Comparison of ENCODE assay signal across 8 cellular contexts in genomic region chr9:120935383-120935857, GRCh38. TPM values are rescaled to one million over a fixed set of nuclear protein-coding genes. Genes with fewer than 3 reads are reported as not detected.
DNase-seq lines count a peak whose midpoint lies in the region; ATAC-seq, FAIRE-seq and TF ChIP-seq lines count a peak whose summit lies in the region.

No MANE protein-coding gene starts in this region.

- H2AFZ ChIP-seq in mesenchymal stem cell (ENCODE audit: low read depth, low read length): peak overlapping the region; percentile 81

- H3K27ac ChIP-seq in effector memory CD4-positive, alpha-beta T cell (ENCODE audit: insufficient read depth, low read length, poor library complexity, severe bottlenecking): peak overlapping the region; percentile 100
- peak overlapping the region; percentile 96 for H3K27ac ChIP-seq in mesenchymal stem cell (ENCODE audit: low read length, poor library complexity, severe bottlenecking)
- peak overlapping the region; percentile 75 to 91 (median 86) for H3K27ac ChIP-seq in transverse colon

- no peaks in the 10 kb centered on the region for H3K36me3 ChIP-seq in effector memory CD4-positive, alpha-beta T cell (ENCODE audit: control insufficient read depth, insufficient read depth, low read length)
- H3K36me3 ChIP-seq in mesenchymal stem cell (ENCODE audit: control insufficient read depth in 1 of 2, insufficient read depth in 2 of 2, low read depth in 1 of 2, low read length in 2 of 2): no peaks in the 10 kb centered on the region
- no peaks in the 10 kb centered on the region for H3K36me3 ChIP-seq in transverse colon

- POLR2A ChIA-PET in T-cell (lab: Charles Lee): interaction anchor here in 1 of 2 donors (0.6 kb wide), 1 partner anchor 87 kb away, joined by 4 read pairs; no protein-coding TSS in a partner anchor

- H3K9me3 Mint-ChIP-seq in T-cell: no peaks in the 10 kb centered on the region

- no peaks in the 10 kb centered on the region for H3K36me3 Mint-ChIP-seq in T-cell

- TF ChIP-seq CTCF in transverse colon (IDR thresholded peaks at IDR 0.05) (no peak), GM10266 (IDR thresholded peaks at IDR 0.05; ENCODE audit: control insufficient read depth, insufficient read depth, low read depth, missing control alignments) (no peak)

- FAIRE-seq in GM12892 (lab: Jason Lieb, UNC): no peak

- H3K14ac ChIP-seq in mesenchymal stem cell (ENCODE audit: low read length in 2 of 2): no peak overlapping the region

- no peaks in the 10 kb centered on the region for H3K27me3 Mint-ChIP-seq in T-cell

- H4K91ac ChIP-seq in mesenchymal stem cell (ENCODE audit: low read length): peak overlapping the region; percentile 73

- H3K79me1 ChIP-seq in mesenchymal stem cell (replicated peaks; ENCODE audit: low read length, poor library complexity, severe bottlenecking): no peaks in the 10 kb centered on the region

- H2BK5ac ChIP-seq in mesenchymal stem cell (ENCODE audit: low read depth, low read length, poor library complexity, severe bottlenecking): peak overlapping the region; percentile 35

- peaks cover 63 to 70% (median 65%) of the 10 kb centered on the region in 3 donors for H3K4me1 Mint-ChIP-seq in T-cell

- peak overlapping the region; percentile 86 for H3K9ac ChIP-seq in mesenchymal stem cell (ENCODE audit: low read length)

- no peak overlapping the region for H3K23ac ChIP-seq in mesenchymal stem cell (ENCODE audit: low read length in 2 of 2)

- 41% methylated on average over 4 of the region's 4 CpGs for WGBS in mesenchymal stem cell
- 14 to 20% methylated on average over 2 to 4 of the region's 4 CpGs for WGBS in transverse colon (ENCODE audit: low coverage in 1 of 2), 2 donors

- H3K27me3 ChIP-seq in effector memory CD4-positive, alpha-beta T cell (replicated peaks; ENCODE audit: control insufficient read depth, insufficient read depth, low read length, poor library complexity, severe bottlenecking): no peaks in the 10 kb centered on the region
- H3K27me3 ChIP-seq in mesenchymal stem cell (ENCODE audit: control insufficient read depth in 1 of 2, insufficient read depth in 1 of 2, low read length in 2 of 2): no peaks in the 10 kb centered on the region
- H3K27me3 ChIP-seq in transverse colon: no peaks in the 10 kb centered on the region

- H2BK12ac ChIP-seq in mesenchymal stem cell (ENCODE audit: low read length in 2 of 2): peak overlapping the region in 1 of 2 experiments; percentile 84

- peak overlapping the region; percentile 37 to 53 (median 47) for H3K4me3 Mint-ChIP-seq in T-cell

- peak overlapping the region; percentile 95 to 100 for H3K27ac Mint-ChIP-seq in T-cell

- TF ChIP-seq POLR2A in transverse colon (IDR thresholded peaks at IDR 0.05) (peak; percentile 46), GM12892 (IDR thresholded peaks at IDR 0.05; ENCODE audit: low read depth, low read length) (no peak)

- H3K18ac ChIP-seq in mesenchymal stem cell (ENCODE audit: low read depth in 1 of 2, low read length in 2 of 2): peak overlapping the region; percentile 84 to 98

- ATAC-seq in T-cell (replicated peaks in 1 of 4): no peak

- no peak overlapping the region for H2BK15ac ChIP-seq in mesenchymal stem cell (ENCODE audit: low read depth, poor library complexity, severe bottlenecking)

- no peaks in the 10 kb centered on the region for H3K9me3 ChIP-seq in effector memory CD4-positive, alpha-beta T cell (ENCODE audit: control insufficient read depth, low read length)
- H3K9me3 ChIP-seq in mesenchymal stem cell (ENCODE audit: control insufficient read depth, low read length) (no peaks in the 10 kb centered on the region), transverse colon (no peaks in the 10 kb centered on the region)

- H2AK5ac ChIP-seq in mesenchymal stem cell (ENCODE audit: low read length, severe bottlenecking): no peak overlapping the region

- H3K4me3 ChIP-seq in effector memory CD4-positive, alpha-beta T cell (ENCODE audit: insufficient read depth, low read depth, low read length, poor library complexity, severe bottlenecking): peak overlapping the region; percentile 1
- H3K4me3 ChIP-seq in mesenchymal stem cell (ENCODE audit: insufficient read depth in 1 of 2, low read depth in 1 of 2, low read length in 2 of 2): peak overlapping the region in 1 of 2 experiments; percentile 73
- H3K4me3 ChIP-seq in transverse colon: no peak overlapping the region

- intact Hi-C loops in transverse colon (cut with DNase I; ENCODE audit: low total_unique reads): loop anchor here (2.0 kb wide), 1 partner anchor 59 kb away; the partner anchor contains the start of gene PHF19

- CTCF ChIA-PET in T-cell (lab: Charles Lee): interaction anchor here (0.6 to 3.0 kb wide), 10 partner anchors 12 to 89 kb away, joined by 3 to 39 read pairs (median 4); no protein-coding TSS in a partner anchor

- no peak for TF ChIP-seq EP300 in transverse colon (IDR thresholded peaks at IDR 0.05; ENCODE audit: low read depth)

- in situ Hi-C loops in transverse colon (cut with MboI; ENCODE audit: low pct_ligation_motif_present in 1 of 4, low pct_unique_long_range_greater_than_20kb in 1 of 4, low sequenced_read_pairs in 3 of 4): loop anchor here (5.0 to 25.0 kb wide), 2 partner anchors 63 to 173 kb away; no protein-coding TSS in a partner anchor

- peak overlapping the region; percentile 82 for H2BK120ac ChIP-seq in mesenchymal stem cell (ENCODE audit: low read depth, low read length)

- peak overlapping the region; percentile 73 for H3K4me2 ChIP-seq in mesenchymal stem cell (ENCODE audit: low read length, poor library complexity, severe bottlenecking)

- peak overlapping the region; percentile 40 to 83 for H3K4ac ChIP-seq in mesenchymal stem cell (ENCODE audit: low read depth in 1 of 2, low read length in 2 of 2)

- H4K8ac ChIP-seq in mesenchymal stem cell (ENCODE audit: low read length): no peak overlapping the region

- DNase-seq in GF-D8 (lab: John Stamatoyannopoulos, UW): peak; percentile 87
- DNase-seq in NCI-H1092 (lab: John Stamatoyannopoulos, UW): peak; percentile 97
- DNase-seq in T-cell: peak in 1 of 34 experiments; percentile 21
- DNase-seq in effector memory CD4-positive, alpha-beta T cell: no peak
- DNase-seq in mesenchymal stem cell: peak; percentile 93
- DNase-seq in transverse colon: peak; percentile 96
- DNase-seq in GM10266 (ENCODE audit: extremely low spot score): no peak
- no peak for DNase-seq in GM12892 (ENCODE audit: insufficient read length)

- peaks cover 61% of the 10 kb centered on the region for H3K4me1 ChIP-seq in effector memory CD4-positive, alpha-beta T cell (ENCODE audit: control insufficient read depth, insufficient read depth, low read length, poor library complexity, severe bottlenecking)
- H3K4me1 ChIP-seq in mesenchymal stem cell (ENCODE audit: control insufficient read depth, insufficient read depth, low read depth, low read length) (peaks cover 21% of the 10 kb centered on the region), transverse colon (peaks cover 25 to 56% (median 28%) of the 10 kb centered on the region in 4 donors)

RNA-seq across cellular contexts. Expression of gene TRAF1, which starts 8.8 kb away (rescaled TPM):
- total RNA-seq in T-cell: 100 to 1,000 TPM in 3 of 5 donors, 10 to 100 TPM in 2; 67.6 to 170 (median 157) TPM
- polyA plus RNA-seq in mesenchymal stem cell (2013, experiment 1 of 2): 0.65 TPM
- 0.68 TPM for polyA plus RNA-seq in mesenchymal stem cell (2013, experiment 2 of 2)
- 1 to 10 TPM; 2.2 to 7.2 (median 4.3) TPM for total RNA-seq in transverse colon
- 116 TPM for polyA plus RNA-seq in GM12892 (2012; ENCODE audit: missing spikeins)

RNA-seq across cellular contexts. Expression of gene PHF19, which starts 58.4 kb away (rescaled TPM):
- total RNA-seq in T-cell (100 to 1,000 TPM in 4 of 5 donors, 10 to 100 TPM in 1; 92.8 to 184 (median 166) TPM), transverse colon (10 to 100 TPM in 2 of 4 donors, 1 to 10 TPM in 2; 6.7 to 11.1 (median 9.3) TPM)
- 16.7 TPM for polyA plus RNA-seq in mesenchymal stem cell (2013, experiment 1 of 2)
- polyA plus RNA-seq in mesenchymal stem cell (2013, experiment 2 of 2): 15.1 TPM
- 70.4 TPM for polyA plus RNA-seq in GM12892 (2012; ENCODE audit: missing spikeins)

Comparison
In these comparisons a context has a peak if more than half of its experiments do, and no peak if none do; other contexts are left out.
1. DNase-seq: peak in GF-D8 (single experiment), NCI-H1092 (single experiment), mesenchymal stem cell (single experiment) and transverse colon (single experiment); none in effector memory CD4-positive, alpha-beta T cell (0 of 3), GM10266 (single experiment) and GM12892 (single experiment).
2. RNA of gene TRAF1, which starts 8.8 kb away (total RNA-seq): 67.6 to 170 TPM in T-cell; 2.2 to 7.2 TPM in transverse colon; every median in the first group is over 4 times any median in the second.
3. RNA of gene PHF19, which starts 58.4 kb away (total RNA-seq): 92.8 to 184 TPM in T-cell; 6.7 to 11.1 TPM in transverse colon; every median in the first group is over 4 times any median in the second.
4. Peak in every context shown above with its lines, with median percentiles within 50 percentile points of each other: H3K27ac ChIP-seq.